ENCODE assay signal across 17 cellular contexts in the genomic region with DNA sequence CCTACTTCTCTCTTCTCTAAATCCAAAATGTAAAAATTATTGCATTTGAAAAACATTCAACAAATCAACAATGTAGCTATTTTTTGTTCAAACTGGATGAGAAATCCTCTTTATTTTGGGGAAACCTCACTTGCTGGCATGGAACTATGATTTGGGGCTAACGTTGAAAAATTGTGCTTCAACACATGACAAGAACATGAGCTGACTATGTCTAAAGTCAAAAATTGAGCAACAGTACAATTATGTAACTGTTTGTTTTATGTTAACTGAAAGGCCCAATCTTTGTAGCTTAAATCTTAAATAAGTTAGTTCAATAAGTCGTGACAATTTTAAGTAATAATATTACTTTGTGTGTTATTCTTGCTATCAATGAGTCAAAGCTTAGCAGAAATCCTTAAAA.
"Had no signal": no experiment of that assay in that cellular context is flagged by ENCODE, and none has a peak within 500 bp of the region (broad histone marks: within the 10 kb centered on the region; RNA-seq: fewer than 3 reads in every experiment).

No MANE protein-coding gene starts in this region.

- H3K4me1 ChIP-seq: SJCRH30 had no signal

- H3K9me3 ChIP-seq: SJCRH30, thoracic aorta had no signal

- H3K27ac ChIP-seq: coronary artery, SJCRH30, thoracic aorta had no signal

- H3K4me1 Mint-ChIP-seq: activated CD4-positive, alpha-beta memory T cell treated with anti-CD3 and anti-CD28 coated beads, Interleukin-2, amount 10 ng/mL, durations not matched to agents 7 days and 5 days; naive thymus-derived CD4-positive, alpha-beta T cell had no signal

- H3K27ac Mint-ChIP-seq: activated CD4-positive, alpha-beta memory T cell treated with anti-CD3 and anti-CD28 coated beads, Interleukin-2, amount 10 ng/mL, durations not matched to agents 7 days and 5 days; activated naive CD4-positive, alpha-beta T cell treated with anti-CD3 and anti-CD28 coated beads, Interleukin-2, amount 50 U/mL, for 72 hours; naive thymus-derived CD4-positive, alpha-beta T cell had no signal

- H3K4me3 Mint-ChIP-seq: activated CD4-positive, alpha-beta memory T cell treated with anti-CD3 and anti-CD28 coated beads, Interleukin-2, amount 10 ng/mL, durations not matched to agents 7 days and 5 days; activated T-cell treated with anti-CD3 and anti-CD28 coated beads, Interleukin-2, amount 50 U/mL, for 4 hours; naive thymus-derived CD4-positive, alpha-beta T cell had no signal

- H3K4me3 ChIP-seq: coronary artery, SJCRH30, thoracic aorta had no signal

- H3K36me3 ChIP-seq: SJCRH30, thoracic aorta had no signal

- H3K36me3 Mint-ChIP-seq: activated naive CD4-positive, alpha-beta T cell treated with anti-CD3 and anti-CD28 coated beads, Interleukin-2, amount 50 U/mL, for 72 hours; naive thymus-derived CD4-positive, alpha-beta T cell had no signal

- H3K27me3 ChIP-seq: SJCRH30 had no signal

- H3K9me3 Mint-ChIP-seq: activated CD4-positive, alpha-beta memory T cell treated with anti-CD3 and anti-CD28 coated beads, Interleukin-2, amount 10 ng/mL, durations not matched to agents 7 days and 5 days; activated naive CD4-positive, alpha-beta T cell treated with anti-CD3 and anti-CD28 coated beads, Interleukin-2, amount 50 U/mL, for 72 hours; activated T-cell treated with anti-CD3 and anti-CD28 coated beads, Interleukin-2, amount 50 U/mL, for 4 hours; naive thymus-derived CD4-positive, alpha-beta T cell had no signal

- DNase-seq: activated CD4-positive, alpha-beta memory T cell treated with anti-CD3 and anti-CD28 coated beads, Interleukin-2, amount 10 ng/mL, durations not matched to agents 7 days and 5 days; activated CD4-positive, alpha-beta T cell treated with anti-CD3 and anti-CD28 coated beads for 4 hours; activated effector memory CD4-positive, alpha-beta T cell treated with Interleukin-2 at 50 U/mL for 16 hours; activated T-cell treated with anti-CD3 and anti-CD28 coated beads, Interleukin-2, amount 50 U/mL, for 4 hours; amniotic stem cell; caudate nucleus; effector CD8-positive, alpha-beta T cell; hypothalamus; naive thymus-derived CD4-positive, alpha-beta T cell; retina; SJCRH30; small intestine; stimulated activated naive CD8-positive, alpha-beta T cell treated with anti-CD3 and anti-CD28 coated beads, Interleukin-15, Interleukin-2, amounts not matched to agents 100 U/mL and 50 U/mL, for 24 hours; T-helper 2 cell had no signal

- ATAC-seq: activated naive CD4-positive, alpha-beta T cell treated with anti-CD3 and anti-CD28 coated beads, Interleukin-2, amount 50 U/mL, for 72 hours; activated T-cell treated with anti-CD3 and anti-CD28 coated beads, Interleukin-2, amount 50 U/mL, for 4 hours; naive thymus-derived CD4-positive, alpha-beta T cell; stimulated activated naive CD8-positive, alpha-beta T cell treated with anti-CD3 and anti-CD28 coated beads, Interleukin-15, Interleukin-2, amounts not matched to agents 100 U/mL and 50 U/mL, for 24 hours had no signal
